ENCODE assay signal across 8 cellular contexts in genomic region chr16:10256855-10257641, GRCh38.
DNase-seq lines count a peak whose midpoint lies in the region; ATAC-seq and TF ChIP-seq lines count a peak whose summit lies in the region.

No MANE protein-coding gene starts in this region.

- peak; percentile 91 for TF ChIP-seq CTCF in AG04449 (IDR thresholded peaks at IDR 0.05; ENCODE audit: insufficient read depth, low read length, missing control alignments)
- TF ChIP-seq CTCF in epithelial cell of esophagus (IDR thresholded peaks at IDR 0.05; ENCODE audit: insufficient read depth, low read depth, low read length, missing control alignments) = peak; percentile 75
- TF ChIP-seq CTCF in type B pancreatic cell (conservative IDR thresholded peaks at IDR 0.05) = peak; percentile 82

- H3K9me3 Mint-ChIP-seq in activated CD8-positive, alpha-beta memory T cell treated with anti-CD3 and anti-CD28 coated beads, Interleukin-2, amount 10 ng/mL, durations not matched to agents 7 days and 5 days (ENCODE audit: low read depth) = no peaks in the 10 kb centered on the region
- H3K9me3 Mint-ChIP-seq in type B pancreatic cell = no peaks in the 10 kb centered on the region

- no peak overlapping the region for H3K14ac ChIP-seq in neuronal stem cell (ENCODE audit: low read length)

- no peak overlapping the region for H2BK12ac ChIP-seq in neuronal stem cell (ENCODE audit: low read length)

- H3K4ac ChIP-seq in neuronal stem cell (ENCODE audit: low read length) = no peak overlapping the region

- H2BK5ac ChIP-seq in neuronal stem cell (ENCODE audit: low read length) = no peak overlapping the region

- H2BK15ac ChIP-seq in neuronal stem cell (ENCODE audit: low read length) = no peak overlapping the region

- H3K4me1 ChIP-seq in neuronal stem cell (ENCODE audit: control insufficient read depth in 2 of 2, insufficient read depth in 1 of 2, low read depth in 1 of 2, low read length in 2 of 2) = peaks cover 0 to 2% of the 10 kb centered on the region in 2 donors

- no peak overlapping the region for H3K4me3 Mint-ChIP-seq in activated CD8-positive, alpha-beta memory T cell treated with anti-CD3 and anti-CD28 coated beads, Interleukin-2, amount 10 ng/mL, durations not matched to agents 7 days and 5 days
- H3K4me3 Mint-ChIP-seq in type B pancreatic cell = no peak overlapping the region

- H3K4me2 ChIP-seq in neuronal stem cell (ENCODE audit: insufficient read depth, low read length, poor library complexity, severe bottlenecking) = no peak overlapping the region

- no peak overlapping the region for H3K23ac ChIP-seq in neuronal stem cell (ENCODE audit: low read depth, low read length, poor library complexity)

- H3K27me3 Mint-ChIP-seq in activated CD8-positive, alpha-beta memory T cell treated with anti-CD3 and anti-CD28 coated beads, Interleukin-2, amount 10 ng/mL, durations not matched to agents 7 days and 5 days = peaks cover 3% of the 10 kb centered on the region
- H3K27me3 Mint-ChIP-seq in type B pancreatic cell = peaks cover 12% of the 10 kb centered on the region

- H3K4me1 Mint-ChIP-seq in activated CD8-positive, alpha-beta memory T cell treated with anti-CD3 and anti-CD28 coated beads, Interleukin-2, amount 10 ng/mL, durations not matched to agents 7 days and 5 days = peaks cover 6% of the 10 kb centered on the region
- peaks cover 18% of the 10 kb centered on the region for H3K4me1 Mint-ChIP-seq in type B pancreatic cell (ENCODE audit: unreplicated experiment)

- H3K27ac ChIP-seq in neuronal stem cell (replicated peaks; ENCODE audit: low read length) = no peak overlapping the region

- DNase-seq in AG04449 (ENCODE audit: low read depth, low spot score) (no peak), NCI-H226 (peak; percentile 9), epithelial cell of esophagus (ENCODE audit: low read depth) (peak; percentile 35), neuronal stem cell (ENCODE audit: low spot score) (peak; percentile 55), type B pancreatic cell (ENCODE audit: extremely low spot score, unreplicated experiment) (no peak)
- peak; percentile 56 for DNase-seq in activated CD8-positive, alpha-beta memory T cell treated with anti-CD3 and anti-CD28 coated beads, Interleukin-2, amount 10 ng/mL, durations not matched to agents 7 days and 5 days

- no peak overlapping the region for H4K8ac ChIP-seq in neuronal stem cell (ENCODE audit: low read depth, low read length)

- peak overlapping the region; percentile 20 for H2AFZ ChIP-seq in neuronal stem cell (ENCODE audit: low read length)

- CTCF ChIA-PET in AG04449 (lab: Yijun Ruan, JAX) = interaction anchor here (0.7 to 5.3 kb wide), 8 partner anchors 9 to 481 kb away, joined by 3 to 62 read pairs (median 6); no protein-coding TSS in a partner anchor
- CTCF ChIA-PET in activated CD8-positive, alpha-beta memory T cell treated with anti-CD3 and anti-CD28 coated beads, Interleukin-2, amount 10 ng/mL, durations not matched to agents 7 days and 5 days (lab: Charles Lee) = interaction anchor here (0.6 to 5.7 kb wide), 13 partner anchors 9 to 487 kb away, joined by 3 to 44 read pairs (median 4); partner anchors contain the start of genes ATF7IP2 and NUBP1

- no CpG with 5 or more reads among the region's 15 CpGs for WGBS in neuronal stem cell (ENCODE audit: extremely low coverage in 2 of 2, insufficient read length in 2 of 2, insufficient replicate concordance in 1 of 2), 2 donors

- POLR2A ChIA-PET in AG04449 (lab: Yijun Ruan, JAX) = no interaction called here

- no peak overlapping the region for H2BK120ac ChIP-seq in neuronal stem cell (ENCODE audit: low read depth, low read length)

- no peaks in the 10 kb centered on the region for H3K36me3 Mint-ChIP-seq in activated CD8-positive, alpha-beta memory T cell treated with anti-CD3 and anti-CD28 coated beads, Interleukin-2, amount 10 ng/mL, durations not matched to agents 7 days and 5 days
- H3K36me3 Mint-ChIP-seq in type B pancreatic cell = no peaks in the 10 kb centered on the region

- no peak overlapping the region for H3K18ac ChIP-seq in neuronal stem cell (ENCODE audit: low read length)

- no peak overlapping the region for H2AK5ac ChIP-seq in neuronal stem cell (ENCODE audit: low read depth, low read length)

- H4K91ac ChIP-seq in neuronal stem cell (ENCODE audit: low read depth, low read length, poor library complexity) = no peak overlapping the region

- peaks cover 0 to 4% (median 0%) of the 10 kb centered on the region in 3 experiments for H3K27me3 ChIP-seq in neuronal stem cell (ENCODE audit: control insufficient read depth in 3 of 3, insufficient read depth in 3 of 3, low read depth in 1 of 3, low read length in 3 of 3)

- H3K4me3 ChIP-seq in AG04449 (ENCODE audit: low read depth, low read length) (no peak overlapping the region), epithelial cell of esophagus (ENCODE audit: low read length) (no peak overlapping the region), neuronal stem cell (ENCODE audit: low read length in 2 of 2) (no peak overlapping the region)

- H3K36me3 ChIP-seq in neuronal stem cell (replicated peaks in 1 of 2; ENCODE audit: control insufficient read depth in 2 of 2, insufficient read depth in 2 of 2, low read length in 2 of 2) = no peaks in the 10 kb centered on the region

- H3K27ac Mint-ChIP-seq in activated CD8-positive, alpha-beta memory T cell treated with anti-CD3 and anti-CD28 coated beads, Interleukin-2, amount 10 ng/mL, durations not matched to agents 7 days and 5 days = no peak overlapping the region
- H3K27ac Mint-ChIP-seq in type B pancreatic cell = no peak overlapping the region

- H3K9ac ChIP-seq in neuronal stem cell (ENCODE audit: low read depth, low read length, poor library complexity) = no peak overlapping the region

- no peaks in the 10 kb centered on the region for H3K9me3 ChIP-seq in neuronal stem cell (replicated peaks in 1 of 2; ENCODE audit: control insufficient read depth in 2 of 2, insufficient read depth in 1 of 2, low read depth in 1 of 2, low read length in 2 of 2)

- H3K79me1 ChIP-seq in neuronal stem cell (ENCODE audit: low read depth, low read length) = no peaks in the 10 kb centered on the region

- ATAC-seq in GM18511 (IDR thresholded peaks at IDR 0.05; ENCODE audit: unreplicated experiment) (peak; percentile 56), HG03175 (IDR thresholded peaks at IDR 0.05; ENCODE audit: unreplicated experiment) (no peak)
- peak; percentile 57 for ATAC-seq in activated CD8-positive, alpha-beta memory T cell treated with anti-CD3 and anti-CD28 coated beads, Interleukin-2, amount 10 ng/mL, durations not matched to agents 7 days and 5 days

Comparison
In these comparisons a context has a peak if more than half of its experiments do, and no peak if none do; other contexts are left out.
1. DNase-seq: peak in NCI-H226 (single experiment), activated CD8-positive, alpha-beta memory T cell treated with anti-CD3 and anti-CD28 coated beads, Interleukin-2, amount 10 ng/mL, durations not matched to agents 7 days and 5 days (single experiment), epithelial cell of esophagus (single experiment) and neuronal stem cell (single experiment); none in AG04449 (single experiment) and type B pancreatic cell (single experiment).
2. Peak in every context shown above with its lines, with median percentiles within 50 percentile points of each other: CTCF ChIP-seq.